20 cellular contexts compared by ENCODE assay signal in the genomic region with DNA sequence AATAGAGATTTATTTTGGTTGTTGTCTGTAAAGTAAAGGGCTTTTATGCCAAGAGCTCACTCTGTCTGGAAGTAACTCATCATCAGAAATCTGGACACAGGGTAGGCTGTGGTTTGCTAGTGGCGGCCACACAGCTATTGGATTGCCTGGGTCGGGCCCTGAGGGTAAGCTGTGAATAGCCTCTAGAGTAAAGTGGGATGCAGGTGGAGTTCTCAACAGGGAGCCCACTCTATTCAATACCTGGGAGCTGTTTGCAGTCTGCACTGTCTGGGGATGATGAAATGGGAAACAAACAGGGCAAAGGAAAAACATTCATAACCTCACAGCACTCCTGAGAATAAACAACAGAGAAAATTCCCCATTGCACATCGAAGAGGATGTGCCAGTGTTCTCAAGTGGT.
"Had no signal": no experiment of that assay in that cellular context is flagged by ENCODE, and none has a peak within 500 bp of the region (broad histone marks: within the 10 kb centered on the region; RNA-seq: fewer than 3 reads in every experiment).

No MANE protein-coding gene starts in this region.

- H3K27ac ChIP-seq: colonic mucosa, hepatocyte, stomach, thoracic aorta had no signal

- H3K4me2 ChIP-seq: hepatocyte had no signal

- H2AFZ ChIP-seq: hepatocyte had no signal

- H3K4me1 ChIP-seq: colonic mucosa, stomach had no signal

- H3K9me3 Mint-ChIP-seq: endodermal cell had no signal

- H3K4me3 ChIP-seq: colonic mucosa, hepatocyte, stomach, thoracic aorta had no signal

- H3K4me3 Mint-ChIP-seq: endodermal cell; naive thymus-derived CD4-positive, alpha-beta T cell had no signal

- H3K79me2 ChIP-seq: hepatocyte had no signal

- H3K27ac Mint-ChIP-seq: endodermal cell; naive thymus-derived CD4-positive, alpha-beta T cell; progenitor cell of endocrine pancreas had no signal

- H3K27me3 ChIP-seq: colonic mucosa, hepatocyte, stomach had no signal

- FAIRE-seq: endothelial cell of umbilical vein, islet of Langerhans, small intestine had no signal

- H3K27me3 Mint-ChIP-seq: naive thymus-derived CD4-positive, alpha-beta T cell had no signal

- H3K4me1 Mint-ChIP-seq: endodermal cell; naive thymus-derived CD4-positive, alpha-beta T cell had no signal

- DNase-seq: colonic mucosa; dermis blood vessel endothelial cell; endodermal cell; foreskin melanocyte; head of caudate nucleus; kidney glomerular epithelial cell; mammary epithelial cell; naive thymus-derived CD4-positive, alpha-beta T cell; right cardiac atrium; small intestine; stimulated activated CD4-positive, alpha-beta T cell treated with anti-CD3 and anti-CD28 coated beads, Interleukin-12 subunit alpha, Interleukin-12 subunit beta, amount 100 ng/mL, for 4 hours; stimulated activated naive CD4-positive, alpha-beta T cell; stomach; substantia nigra; trophoblast cell had no signal

- H3K36me3 ChIP-seq: colonic mucosa, stomach, thoracic aorta had no signal

- H3K9me3 ChIP-seq: colonic mucosa, stomach, thoracic aorta had no signal
